12 cellular contexts compared by ENCODE assay signal in genomic region chr21:42388740-42389448, GRCh38. TPM values are rescaled to one million over a fixed set of nuclear protein-coding genes. Genes with fewer than 3 reads are reported as not detected.
DNase-seq lines count a peak whose midpoint lies in the region; ATAC-seq and TF ChIP-seq lines count a peak whose summit lies in the region.
"Had no signal": no experiment of that assay in that cellular context is flagged by ENCODE, and none has a peak within 500 bp of the region (broad histone marks: within the 10 kb centered on the region; RNA-seq: fewer than 3 reads in every experiment).

No MANE protein-coding gene starts in this region.

- no peak overlapping the region for H3K27ac ChIP-seq in CD4-positive, CD25-positive, alpha-beta regulatory T cell (ENCODE audit: insufficient read depth, low read length, poor library complexity, severe bottlenecking)
- peak overlapping the region; percentile 40 to 55 for H3K27ac ChIP-seq in mucosa of rectum (ENCODE audit: low read depth in 2 of 2, low read length in 2 of 2)
- H3K27ac ChIP-seq in A673 (ENCODE audit: low read depth, low read length, poor library complexity, severe bottlenecking): no peak overlapping the region

- peaks cover 11 to 56% (median 29%) of the 10 kb centered on the region in 4 donors for H3K4me1 Mint-ChIP-seq in CD4-positive, CD25-positive, alpha-beta regulatory T cell
- peaks cover 73% of the 10 kb centered on the region for H3K4me1 Mint-ChIP-seq in activated T-helper 2 cell treated with anti-CD3 and anti-CD28 coated beads, Interferon-gamma antibody, Interleukin-2, Interleukin-4, amounts not matched to agents 10 μg/mL and 5 μg/mL and 100 μg/mL, durations not matched to agents 14 hours and 24 hours and 36 hours (ENCODE audit: low read depth)

- intact Hi-C loops in activated T-helper 2 cell treated with anti-CD3 and anti-CD28 coated beads, Interferon-gamma antibody, Interleukin-2, Interleukin-4, amounts not matched to agents 10 μg/mL and 5 μg/mL and 100 μg/mL, durations not matched to agents 14 hours and 24 hours and 36 hours (cut with micrococcal nuclease): no loop called here
- intact Hi-C loops in A673 (cut with micrococcal nuclease; ENCODE audit: unreplicated experiment): no loop called here

- CTCF ChIA-PET in A673 (lab: Charles Lee): no interaction called here

- POLR2A ChIA-PET in A673 (lab: Charles Lee; ENCODE audit: low non-redundant PET): no interaction called here

- no peaks in the 10 kb centered on the region for H3K9me3 ChIP-seq in CD4-positive, CD25-positive, alpha-beta regulatory T cell (ENCODE audit: control insufficient read depth in 2 of 2, low read length in 2 of 2)
- H3K9me3 ChIP-seq in mucosa of rectum (ENCODE audit: control insufficient read depth in 2 of 2, low read length in 2 of 2) (no peaks in the 10 kb centered on the region), A673 (ENCODE audit: low read depth, low read length, poor library complexity, severe bottlenecking) (no peaks in the 10 kb centered on the region)

- no peaks in the 10 kb centered on the region for H3K36me3 Mint-ChIP-seq in CD4-positive, CD25-positive, alpha-beta regulatory T cell
- H3K36me3 Mint-ChIP-seq in activated T-helper 2 cell treated with anti-CD3 and anti-CD28 coated beads, Interferon-gamma antibody, Interleukin-2, Interleukin-4, amounts not matched to agents 10 μg/mL and 5 μg/mL and 100 μg/mL, durations not matched to agents 14 hours and 24 hours and 36 hours (ENCODE audit: low read depth): peaks cover 88% of the 10 kb centered on the region

- H3K27ac Mint-ChIP-seq in CD4-positive, CD25-positive, alpha-beta regulatory T cell: peak overlapping the region in 2 of 3 donors; percentile 32 to 55
- peak overlapping the region; percentile 61 for H3K27ac Mint-ChIP-seq in activated T-helper 2 cell treated with anti-CD3 and anti-CD28 coated beads, Interferon-gamma antibody, Interleukin-2, Interleukin-4, amounts not matched to agents 10 μg/mL and 5 μg/mL and 100 μg/mL, durations not matched to agents 14 hours and 24 hours and 36 hours
- H3K27ac Mint-ChIP-seq: memory B cell had no signal

- peak overlapping the region in 1 of 4 donors; percentile 15 for H3K4me3 Mint-ChIP-seq in CD4-positive, CD25-positive, alpha-beta regulatory T cell
- H3K4me3 Mint-ChIP-seq in activated T-helper 2 cell treated with anti-CD3 and anti-CD28 coated beads, Interferon-gamma antibody, Interleukin-2, Interleukin-4, amounts not matched to agents 10 μg/mL and 5 μg/mL and 100 μg/mL, durations not matched to agents 14 hours and 24 hours and 36 hours (ENCODE audit: low read depth): no peak overlapping the region
- H3K4me3 Mint-ChIP-seq: memory B cell had no signal

- no peak for ATAC-seq in CD4-positive, CD25-positive, alpha-beta regulatory T cell (ENCODE audit: low read depth in 2 of 2)
- ATAC-seq in GM18907 (IDR thresholded peaks at IDR 0.05; ENCODE audit: unreplicated experiment): peak; percentile 41
- ATAC-seq in HG03354 (IDR thresholded peaks at IDR 0.05; ENCODE audit: poor library complexity, severe bottlenecking, unreplicated experiment): no peak
- no peak for ATAC-seq in GM21723 (IDR thresholded peaks at IDR 0.05; ENCODE audit: unreplicated experiment)

- H3K4me3 ChIP-seq in CD4-positive, CD25-positive, alpha-beta regulatory T cell (ENCODE audit: low read depth, low read length): no peak overlapping the region
- H3K4me3 ChIP-seq in mucosa of rectum (ENCODE audit: low read length in 2 of 2) (peak overlapping the region; percentile 0 to 43), A673 (ENCODE audit: low read depth, low read length, poor library complexity, severe bottlenecking) (no peak overlapping the region)

- H3K4me1 ChIP-seq in CD4-positive, CD25-positive, alpha-beta regulatory T cell (ENCODE audit: control insufficient read depth, insufficient read depth, low read length, poor library complexity, severe bottlenecking): peaks cover 22% of the 10 kb centered on the region
- peaks cover 21 to 30% of the 10 kb centered on the region in 2 donors for H3K4me1 ChIP-seq in mucosa of rectum (ENCODE audit: control insufficient read depth in 2 of 2, insufficient read depth in 2 of 2, low read length in 2 of 2)
- H3K4me1 ChIP-seq in A673 (ENCODE audit: insufficient read depth, low read length, poor library complexity, severe bottlenecking): peaks cover 7% of the 10 kb centered on the region

- no peak for TF ChIP-seq CTCF in A673 (conservative IDR thresholded peaks at IDR 0.05; ENCODE audit: low read depth, low read length)

- H3K9ac ChIP-seq in mucosa of rectum (ENCODE audit: low read depth in 1 of 2, low read length in 2 of 2): peak overlapping the region in 1 of 2 donors; percentile 40

- peaks cover 0 to 3% (median 0%) of the 10 kb centered on the region in 7 donors for H3K9me3 Mint-ChIP-seq in CD4-positive, CD25-positive, alpha-beta regulatory T cell
- H3K9me3 Mint-ChIP-seq in activated T-helper 2 cell treated with anti-CD3 and anti-CD28 coated beads, Interferon-gamma antibody, Interleukin-2, Interleukin-4, amounts not matched to agents 10 μg/mL and 5 μg/mL and 100 μg/mL, durations not matched to agents 14 hours and 24 hours and 36 hours: peaks cover 3% of the 10 kb centered on the region

- no peaks in the 10 kb centered on the region for H3K27me3 ChIP-seq in CD4-positive, CD25-positive, alpha-beta regulatory T cell (ENCODE audit: control insufficient read depth, insufficient read depth, low read length)
- no peaks in the 10 kb centered on the region for H3K27me3 ChIP-seq in mucosa of rectum (ENCODE audit: control insufficient read depth in 2 of 2, insufficient read depth in 2 of 2, low read length in 2 of 2)
- no peaks in the 10 kb centered on the region for H3K27me3 ChIP-seq in A673 (replicated peaks; ENCODE audit: insufficient read depth, low read depth, low read length, poor library complexity)

- no peaks in the 10 kb centered on the region for H3K36me3 ChIP-seq in CD4-positive, CD25-positive, alpha-beta regulatory T cell (ENCODE audit: control insufficient read depth, insufficient read depth, low read length)
- H3K36me3 ChIP-seq in mucosa of rectum (ENCODE audit: control insufficient read depth in 2 of 2, insufficient read depth in 2 of 2, low read length in 2 of 2) (no peaks in the 10 kb centered on the region), A673 (ENCODE audit: insufficient read depth, low read length, poor library complexity, severe bottlenecking) (no peaks in the 10 kb centered on the region)

- BruUV-seq in A673 (replicated peaks; lab: Mats Ljungman, UMichigan): no TSS peak

- DNase-seq in CD4-positive, CD25-positive, alpha-beta regulatory T cell: no peak
- DNase-seq in activated T-helper 2 cell treated with anti-CD3 and anti-CD28 coated beads, Interferon-gamma antibody, Interleukin-2, Interleukin-4, amounts not matched to agents 10 μg/mL and 5 μg/mL and 100 μg/mL, durations not matched to agents 14 hours and 24 hours and 36 hours (ENCODE audit: low spot score): no peak
- DNase-seq in HPDE6-E6E7 (ENCODE audit: extremely low spot score) (no peak), A673 (ENCODE audit: low spot score) (no peak)
- DNase-seq: stimulated activated CD8-positive, alpha-beta memory T cell treated with anti-CD3 and anti-CD28 coated beads, Interleukin-4, amount 100 ng/mL, for 48 hours had no signal

- H3K27me3 Mint-ChIP-seq in CD4-positive, CD25-positive, alpha-beta regulatory T cell: no peaks in the 10 kb centered on the region
- H3K27me3 Mint-ChIP-seq in activated T-helper 2 cell treated with anti-CD3 and anti-CD28 coated beads, Interferon-gamma antibody, Interleukin-2, Interleukin-4, amounts not matched to agents 10 μg/mL and 5 μg/mL and 100 μg/mL, durations not matched to agents 14 hours and 24 hours and 36 hours (ENCODE audit: low read depth): no peaks in the 10 kb centered on the region

RNA-seq across cellular contexts. Expression of gene TMPRSS3, which starts 7.0 kb away (rescaled TPM):
- 4.0 TPM for total RNA-seq in CD4-positive, CD25-positive, alpha-beta regulatory T cell
- 1 to 10 TPM; 1.1 to 2.4 (median 2.2) TPM for polyA plus RNA-seq in CD4-positive, CD25-positive, alpha-beta regulatory T cell
- 81.0 and 88.1 TPM in 2 replicates for total RNA-seq in activated T-helper 2 cell treated with anti-CD3 and anti-CD28 coated beads, Interferon-gamma antibody, Interleukin-2, Interleukin-4, amounts not matched to agents 10 μg/mL and 5 μg/mL and 100 μg/mL, durations not matched to agents 14 hours and 24 hours and 36 hours
- not detected in 2 replicates for total RNA-seq in A673 (2021)
- total RNA-seq: skeletal muscle tissue had no signal

RNA-seq across cellular contexts. Expression of gene UBASH3A, which starts 14.8 kb away (rescaled TPM):
- total RNA-seq in CD4-positive, CD25-positive, alpha-beta regulatory T cell: 56.0 TPM
- polyA plus RNA-seq in CD4-positive, CD25-positive, alpha-beta regulatory T cell: 10 to 100 TPM; 36.2 to 52.6 (median 44.4) TPM
- 86.0 and 87.4 TPM in 2 replicates for total RNA-seq in activated T-helper 2 cell treated with anti-CD3 and anti-CD28 coated beads, Interferon-gamma antibody, Interleukin-2, Interleukin-4, amounts not matched to agents 10 μg/mL and 5 μg/mL and 100 μg/mL, durations not matched to agents 14 hours and 24 hours and 36 hours
- total RNA-seq in A673 (2021): not detected in 2 replicates
- total RNA-seq: cerebellum had no signal

RNA-seq across cellular contexts. Expression of gene TFF1, which starts 22.6 kb away (rescaled TPM):
- total RNA-seq in CD4-positive, CD25-positive, alpha-beta regulatory T cell: not detected
- polyA plus RNA-seq in CD4-positive, CD25-positive, alpha-beta regulatory T cell: not detected
- 0.48 and 0.51 TPM in 2 replicates for total RNA-seq in activated T-helper 2 cell treated with anti-CD3 and anti-CD28 coated beads, Interferon-gamma antibody, Interleukin-2, Interleukin-4, amounts not matched to agents 10 μg/mL and 5 μg/mL and 100 μg/mL, durations not matched to agents 14 hours and 24 hours and 36 hours
- not detected in 2 replicates for total RNA-seq in A673 (2021)
- total RNA-seq: cerebellum, skeletal muscle tissue had no signal

RNA-seq across cellular contexts. Expression of gene TFF2, which starts 38.1 kb away (rescaled TPM):
- total RNA-seq in CD4-positive, CD25-positive, alpha-beta regulatory T cell: not detected
- polyA plus RNA-seq in CD4-positive, CD25-positive, alpha-beta regulatory T cell: not detected
- not detected in 2 replicates for total RNA-seq in activated T-helper 2 cell treated with anti-CD3 and anti-CD28 coated beads, Interferon-gamma antibody, Interleukin-2, Interleukin-4, amounts not matched to agents 10 μg/mL and 5 μg/mL and 100 μg/mL, durations not matched to agents 14 hours and 24 hours and 36 hours
- total RNA-seq in A673 (2021): not detected in 2 replicates
- total RNA-seq: cerebellum, skeletal muscle tissue had no signal

Comparison
In these comparisons a context has a peak if more than half of its experiments do, and no peak if none do; other contexts are left out.
1. H3K27ac ChIP-seq: peak in mucosa of rectum (2 of 2); none in CD4-positive, CD25-positive, alpha-beta regulatory T cell (single experiment) and A673 (single experiment).
2. H3K4me3 ChIP-seq: peak in mucosa of rectum (2 of 2); none in CD4-positive, CD25-positive, alpha-beta regulatory T cell (single experiment) and A673 (single experiment).
3. RNA of gene TMPRSS3, which starts 7.0 kb away (total RNA-seq): 81.0 to 88.1 TPM in activated T-helper 2 cell treated with anti-CD3 and anti-CD28 coated beads, Interferon-gamma antibody, Interleukin-2, Interleukin-4, amounts not matched to agents 10 μg/mL and 5 μg/mL and 100 μg/mL, durations not matched to agents 14 hours and 24 hours and 36 hours; 4.0 TPM in CD4-positive, CD25-positive, alpha-beta regulatory T cell (single experiment) and not detected in A673; every median in the first group is over 10 times any median in the second.
4. RNA of gene UBASH3A, which starts 14.8 kb away (total RNA-seq): 86.0 to 87.4 TPM in activated T-helper 2 cell treated with anti-CD3 and anti-CD28 coated beads, Interferon-gamma antibody, Interleukin-2, Interleukin-4, amounts not matched to agents 10 μg/mL and 5 μg/mL and 100 μg/mL, durations not matched to agents 14 hours and 24 hours and 36 hours and 56.0 TPM in CD4-positive, CD25-positive, alpha-beta regulatory T cell (single experiment); not detected in A673; every median in the first group is over 10 times any median in the second.